ENCODE assay signal across 8 cellular contexts in genomic region chr1:110673805-110674336, GRCh38. TPM values are rescaled to one million over a fixed set of nuclear protein-coding genes. Genes with fewer than 3 reads are reported as not detected.
A peak's percentile ranks its signal among the peaks of the same experiment; 100 is the strongest.
DNase-seq lines count a peak whose midpoint lies in the region; ATAC-seq and TF ChIP-seq lines count a peak whose summit lies in the region.

No MANE protein-coding gene starts in this region.

- H3K27me3 ChIP-seq in GM23248 (replicated peaks; ENCODE audit: insufficient read depth) (peaks cover 60% of the 10 kb centered on the region), esophagus squamous epithelium (peaks cover 13 to 88% (median 16%) of the 10 kb centered on the region in 4 donors), skeletal muscle satellite cell (ENCODE audit: control insufficient read depth, insufficient read depth, low read length) (peaks cover 53% of the 10 kb centered on the region)

- peaks cover 39% of the 10 kb centered on the region for H3K36me3 Mint-ChIP-seq in activated CD4-positive, alpha-beta memory T cell treated with anti-CD3 and anti-CD28 coated beads for 36 hours

- peak overlapping the region; percentile 97 for H3K27ac Mint-ChIP-seq in activated CD4-positive, alpha-beta memory T cell treated with anti-CD3 and anti-CD28 coated beads for 36 hours

- no peaks in the 10 kb centered on the region for H3F3A ChIP-seq in GM23248 (ENCODE audit: insufficient read depth)

- DNase-seq in GM23248 (no peak), esophagus squamous epithelium (lab: John Stamatoyannopoulos, UW) (no peak), middle frontal gyrus (ENCODE audit: extremely low spot score, low spot score) (no peak)
- peak; percentile 44 for DNase-seq in activated CD4-positive, alpha-beta memory T cell treated with anti-CD3 and anti-CD28 coated beads for 36 hours

- TF ChIP-seq POLR2A in esophagus squamous epithelium (IDR thresholded peaks at IDR 0.05), result no peak

- H3K79me2 ChIP-seq in GM23248 (ENCODE audit: insufficient read depth), result no peaks in the 10 kb centered on the region

- 0 out of 2 replicates have a peak overlapping the region, but pooled peaks have one; percentile 19 for H2AFZ ChIP-seq in GM23248

- H3K4me1 ChIP-seq in GM23248 (ENCODE audit: insufficient read depth) (no peaks in the 10 kb centered on the region), esophagus squamous epithelium (peaks cover 0 to 18% (median 11%) of the 10 kb centered on the region in 3 donors), skeletal muscle satellite cell (ENCODE audit: control insufficient read depth, insufficient read depth, low read length) (no peaks in the 10 kb centered on the region)

- CTCF ChIA-PET in activated CD4-positive, alpha-beta memory T cell treated with anti-CD3 and anti-CD28 coated beads for 36 hours (lab: Charles Lee), result interaction anchor here (0.7 to 2.8 kb wide), 8 partner anchors 12 to 108 kb away, joined by 3 to 14 read pairs (median 6); no protein-coding TSS in a partner anchor

- POLR2A ChIA-PET in activated CD4-positive, alpha-beta memory T cell treated with anti-CD3 and anti-CD28 coated beads for 36 hours (lab: Charles Lee), result interaction anchor here (0.9 to 7.7 kb wide), 12 partner anchors 12 to 526 kb away, joined by 3 to 92 read pairs (median 4); partner anchors contain the start of gene CD53

- 31 to 33% methylated on average over 44 to 51 of the region's 51 CpGs for WGBS in GM23248 (ENCODE audit: low coverage in 1 of 2, low lambda C conversion rate in 2 of 2, missing lambda C conversion rate in 2 of 2), 2 experiments
- 63 to 71% methylated on average over 10 to 29 of the region's 51 CpGs for WGBS in esophagus squamous epithelium, 2 donors

- no peak for ATAC-seq in HG03280 (IDR thresholded peaks at IDR 0.05; ENCODE audit: unreplicated experiment)
- ATAC-seq in GM19023 (IDR thresholded peaks at IDR 0.05; ENCODE audit: unreplicated experiment), result no peak
- no peak for ATAC-seq in HG02798 (IDR thresholded peaks at IDR 0.05; ENCODE audit: poor library complexity, unreplicated experiment)

- H3K9me3 ChIP-seq in GM23248 (ENCODE audit: low read depth) (no peaks in the 10 kb centered on the region), esophagus squamous epithelium (no peaks in the 10 kb centered on the region), skeletal muscle satellite cell (replicated peaks; ENCODE audit: low read length) (no peaks in the 10 kb centered on the region)

- no peaks in the 10 kb centered on the region for H3K9me2 ChIP-seq in GM23248 (ENCODE audit: insufficient read depth)

- peaks cover 32% of the 10 kb centered on the region for H3K4me1 Mint-ChIP-seq in activated CD4-positive, alpha-beta memory T cell treated with anti-CD3 and anti-CD28 coated beads for 36 hours (ENCODE audit: low read depth)

- H3K9ac ChIP-seq in GM23248 (no peak overlapping the region), skeletal muscle satellite cell (ENCODE audit: low read depth, low read length) (no peak overlapping the region)

- H3K4me3 ChIP-seq in GM23248, result no peak overlapping the region
- peak overlapping the region; percentile 22 to 68 (median 42) for H3K4me3 ChIP-seq in esophagus squamous epithelium
- H3K4me3 ChIP-seq in skeletal muscle satellite cell (ENCODE audit: low read length), result no peak overlapping the region

- no peak overlapping the region for H3K4me2 ChIP-seq in GM23248 (ENCODE audit: unreplicated experiment)
- peak overlapping the region; percentile 54 for H3K4me2 ChIP-seq in skeletal muscle satellite cell (ENCODE audit: low read length)

- no peaks in the 10 kb centered on the region for H4K20me1 ChIP-seq in GM23248 (ENCODE audit: insufficient read depth)

- H3K9me3 Mint-ChIP-seq in activated CD4-positive, alpha-beta memory T cell treated with anti-CD3 and anti-CD28 coated beads for 36 hours, result no peaks in the 10 kb centered on the region

- H3K4me3 Mint-ChIP-seq in activated CD4-positive, alpha-beta memory T cell treated with anti-CD3 and anti-CD28 coated beads for 36 hours, result peak overlapping the region; percentile 95

- H3K27me3 Mint-ChIP-seq in activated CD4-positive, alpha-beta memory T cell treated with anti-CD3 and anti-CD28 coated beads for 36 hours, result no peaks in the 10 kb centered on the region

- no peak overlapping the region for H3K27ac ChIP-seq in GM23248
- peak overlapping the region; percentile 13 to 70 (median 54) for H3K27ac ChIP-seq in esophagus squamous epithelium

- TF ChIP-seq CTCF in esophagus squamous epithelium (IDR thresholded peaks at IDR 0.05), result no peak

- in situ Hi-C loops in GM23248 (cut with MboI), result no loop called here

- H3K36me3 ChIP-seq in GM23248 (ENCODE audit: low read depth), result no peaks in the 10 kb centered on the region
- no peaks in the 10 kb centered on the region for H3K36me3 ChIP-seq in esophagus squamous epithelium
- H3K36me3 ChIP-seq in skeletal muscle satellite cell (ENCODE audit: insufficient read depth, low read length), result no peaks in the 10 kb centered on the region

- intact Hi-C loops in activated CD4-positive, alpha-beta memory T cell treated with anti-CD3 and anti-CD28 coated beads for 36 hours (cut with micrococcal nuclease), result loop anchor here (2.0 to 5.0 kb wide), 4 partner anchors 53 to 337 kb away; partner anchors contain the start of genes LRIF1 and RBM15
- intact Hi-C loops in esophagus squamous epithelium (cut with DNase I), result no loop called here

RNA-seq across cellular contexts. Expression of gene KCNA3, which starts 0.9 kb away (rescaled TPM):
- total RNA-seq in GM23248 (2014; rRNA removed; shearing (Covaris generic)), result not detected in 2 replicates
- polyA plus RNA-seq in GM23248 (2016; fragmentation: Nextera tagmentation; extraction: Ambion mirVana), result not detected in 2 replicates
- 10 to 100 TPM; 25.2 to 25.6 TPM for total RNA-seq in activated CD4-positive, alpha-beta memory T cell treated with anti-CD3 and anti-CD28 coated beads for 36 hours
- 1 to 10 TPM in 3 of 4 donors, under 1 TPM in 1; 0.34 to 3.2 (median 1.2) TPM for total RNA-seq in esophagus squamous epithelium
- total RNA-seq in skeletal muscle satellite cell (2012; rRNA removed), result not detected in 2 replicates

Comparison
In these comparisons a context has a peak if more than half of its experiments do, and no peak if none do; other contexts are left out.
1. H3K4me3 ChIP-seq: peak in esophagus squamous epithelium (4 of 4); none in GM23248 (single experiment) and skeletal muscle satellite cell (single experiment).
2. RNA of gene KCNA3, which starts 0.9 kb away (total RNA-seq): 25.2 to 25.6 TPM in activated CD4-positive, alpha-beta memory T cell treated with anti-CD3 and anti-CD28 coated beads for 36 hours; 0.34 to 3.2 TPM in esophagus squamous epithelium and not detected in GM23248; every median in the first group is over 4 times any median in the second.